Comparison of ENCODE assay signal across 9 cellular contexts in genomic region chr4:7876096-7876993, GRCh38.
DNase-seq lines count a peak whose midpoint lies in the region; ATAC-seq, FAIRE-seq and TF ChIP-seq lines count a peak whose summit lies in the region.
"Had no signal": no experiment of that assay in that cellular context is flagged by ENCODE, and none has a peak within 500 bp of the region (broad histone marks: within the 10 kb centered on the region; RNA-seq: fewer than 3 reads in every experiment).

No MANE protein-coding gene starts in this region.

- H4K91ac ChIP-seq in mesenchymal stem cell (ENCODE audit: low read length): no peak overlapping the region

- RAD21 ChIA-PET in GM12878 (lab: Charles Lee; ENCODE audit: unreplicated experiment): no interaction called here

- H3K4me3 ChIP-seq in CD4-positive, alpha-beta memory T cell (ENCODE audit: low read length in 2 of 2): peak overlapping the region in 1 of 2 donors; percentile 33
- no peak overlapping the region for H3K4me3 ChIP-seq in GM12878
- H3K4me3 ChIP-seq in mesenchymal stem cell (ENCODE audit: insufficient read depth in 1 of 2, low read depth in 1 of 2, low read length in 2 of 2): peak overlapping the region in 1 of 2 experiments; percentile 58
- H3K4me3 ChIP-seq: adrenal gland had no signal

- 34% methylated on average over 17 of the region's 17 CpGs for WGBS in GM12878 (ENCODE audit: insufficient coverage, insufficient replicate concordance, low lambda C conversion rate, missing lambda C conversion rate)
- WGBS in mesenchymal stem cell: 75% methylated on average over 12 of the region's 17 CpGs

- intact Hi-C loops in CD4-positive, alpha-beta memory T cell (cut with micrococcal nuclease): loop anchor here (1.0 to 2.0 kb wide), 7 partner anchors 21 to 110 kb away; partner anchors contain the start of gene AFAP1
- intact Hi-C loops in GM12878 (cut with micrococcal nuclease; ENCODE audit: unreplicated experiment): no loop called here

- H2AK5ac ChIP-seq in mesenchymal stem cell (ENCODE audit: low read length, severe bottlenecking): peak overlapping the region; percentile 60

- peak overlapping the region; percentile 61 to 94 (median 82) for H3K4me3 Mint-ChIP-seq in CD4-positive, alpha-beta memory T cell

- H3K18ac ChIP-seq in mesenchymal stem cell (ENCODE audit: low read depth in 1 of 2, low read length in 2 of 2): peak overlapping the region in 1 of 2 experiments; percentile 61

- peak overlapping the region; percentile 44 for H3K27ac ChIP-seq in CD4-positive, alpha-beta memory T cell (ENCODE audit: low read depth, low read length)
- H3K27ac ChIP-seq in GM12878 (ENCODE audit: control insufficient read depth, insufficient read depth): no peak overlapping the region
- no peak overlapping the region for H3K27ac ChIP-seq in mesenchymal stem cell (ENCODE audit: low read length, poor library complexity, severe bottlenecking)
- H3K27ac ChIP-seq: adrenal gland had no signal

- TF ChIP-seq CTCF in GM12878 (IDR thresholded peaks at IDR 0.05 in 2 of 3, conservative IDR thresholded peaks at IDR 0.05 in 1 of 3; ENCODE audit: control insufficient read depth in 2 of 3, extremely low read depth in 1 of 3, insufficient read depth in 1 of 3, low read depth in 3 of 3, low read length in 3 of 3): no peak

- CTCF ChIA-PET in CD4-positive, alpha-beta memory T cell (lab: Charles Lee; ENCODE audit: partially characterized antibody): interaction anchor here (0.8 to 6.5 kb wide), 22 partner anchors 8 to 112 kb away, joined by 3 to 87 read pairs (median 4); partner anchors contain the start of gene AFAP1
- CTCF ChIA-PET in GM12878 (lab: Yijun Ruan, JAX): interaction anchor here (1.3 kb wide), 1 partner anchor 82 kb away, joined by 3 read pairs; no protein-coding TSS in a partner anchor

- H3K79me2 ChIP-seq in GM12878 (ENCODE audit: control insufficient read depth, insufficient read depth, low read length): no peaks in the 10 kb centered on the region

- peaks cover 38 to 67% (median 58%) of the 10 kb centered on the region in 4 donors for H3K4me1 Mint-ChIP-seq in CD4-positive, alpha-beta memory T cell

- TF ChIP-seq RAD21 in GM12878 (IDR thresholded peaks at IDR 0.05; ENCODE audit: insufficient read depth, low read depth, low read length): no peak

- no peak overlapping the region for H2BK15ac ChIP-seq in mesenchymal stem cell (ENCODE audit: low read depth, poor library complexity, severe bottlenecking)

- H3K4me1 ChIP-seq in CD4-positive, alpha-beta memory T cell (ENCODE audit: insufficient read depth, low read length): peaks cover 42% of the 10 kb centered on the region
- no peaks in the 10 kb centered on the region for H3K4me1 ChIP-seq in GM12878 (ENCODE audit: control insufficient read depth, insufficient read depth, low read length)
- peaks cover 24% of the 10 kb centered on the region for H3K4me1 ChIP-seq in mesenchymal stem cell (ENCODE audit: control insufficient read depth, insufficient read depth, low read depth, low read length)
- H3K4me1 ChIP-seq: adrenal gland had no signal

- DNase-seq in CD4-positive, alpha-beta memory T cell: peak; percentile 30 to 45 (median 36)
- DNase-seq in SK-MEL-5 (ENCODE audit: low read depth, low spot score): peak; percentile 42
- DNase-seq in GM12878 (ENCODE audit: low read depth, low spot score): no peak
- DNase-seq in mesenchymal stem cell: peak; percentile 58
- no peak for DNase-seq in nucleus accumbens (lab: John Stamatoyannopoulos, UW)
- DNase-seq in KBM-7: no peak

- H3K4me2 ChIP-seq in GM12878 (ENCODE audit: control insufficient read depth, insufficient read depth) (no peak overlapping the region), mesenchymal stem cell (ENCODE audit: low read length, poor library complexity, severe bottlenecking) (no peak overlapping the region)

- FAIRE-seq in GM12878 (lab: Jason Lieb, UNC): no peak

- POLR2A ChIA-PET in CD4-positive, alpha-beta memory T cell (lab: Charles Lee; ENCODE audit: partially characterized antibody): interaction anchor here (0.8 to 2.3 kb wide), 9 partner anchors 8 to 74 kb away, joined by 3 to 34 read pairs (median 5); partner anchors contain the start of gene AFAP1
- POLR2A ChIA-PET in GM12878 (lab: Charles Lee): no interaction called here

- TF ChIP-seq POLR2A in GM12878 (IDR thresholded peaks at IDR 0.05; ENCODE audit: low read depth, low read length): no peak

- SMC1A ChIA-PET in GM12878 (lab: Charles Lee; ENCODE audit: uncharacterized antibody, unreplicated experiment): interaction anchor here (0.6 to 1.1 kb wide), 2 partner anchors 71 to 74 kb away, joined by 3 to 4 read pairs; no protein-coding TSS in a partner anchor

- H3K23ac ChIP-seq in mesenchymal stem cell (ENCODE audit: low read length in 2 of 2): no peak overlapping the region

- no peak for TF ChIP-seq EP300 in GM12878 (IDR thresholded peaks at IDR 0.05; ENCODE audit: borderline replicate concordance in 1 of 2, control insufficient read depth in 1 of 2, low read depth in 2 of 2, low read length in 2 of 2)

- H4K8ac ChIP-seq in mesenchymal stem cell (ENCODE audit: low read length): no peak overlapping the region

- in situ Hi-C loops in SK-MEL-5 (cut with HindIII; ENCODE audit: low pct_unique_long_range_greater_than_20kb, low sequenced_read_pairs): no loop called here
- in situ Hi-C loops in GM12878 (cut with MboI): no loop called here
- in situ Hi-C loops in KBM-7 (cut with MboI; ENCODE audit: low pct_unique_long_range_greater_than_20kb, low sequenced_read_pairs): no loop called here

- H2AFZ ChIP-seq in GM12878 (ENCODE audit: control insufficient read depth, low read depth, low read length) (no peak overlapping the region), mesenchymal stem cell (ENCODE audit: low read depth, low read length) (no peak overlapping the region)

- no peak overlapping the region for H3K9ac ChIP-seq in GM12878 (ENCODE audit: control insufficient read depth, insufficient read depth, low read length)
- H3K9ac ChIP-seq in mesenchymal stem cell (ENCODE audit: low read length): peak overlapping the region; percentile 42

- no peaks in the 10 kb centered on the region for H3K27me3 Mint-ChIP-seq in CD4-positive, alpha-beta memory T cell

- H4K20me1 ChIP-seq in GM12878 (ENCODE audit: control insufficient read depth, insufficient read depth): no peaks in the 10 kb centered on the region

- no peak overlapping the region for H2BK120ac ChIP-seq in mesenchymal stem cell (ENCODE audit: low read depth, low read length)

- H3K9me3 Mint-ChIP-seq in CD4-positive, alpha-beta memory T cell: no peaks in the 10 kb centered on the region

- H3K27ac Mint-ChIP-seq in CD4-positive, alpha-beta memory T cell: peak overlapping the region; percentile 67 to 96 (median 91)

- ATAC-seq in GM12878 (no peak), HG03571 (IDR thresholded peaks at IDR 0.05; ENCODE audit: unreplicated experiment) (no peak), GM21529 (IDR thresholded peaks at IDR 0.05; ENCODE audit: unreplicated experiment) (no peak)

- H3K79me1 ChIP-seq in mesenchymal stem cell (replicated peaks; ENCODE audit: low read length, poor library complexity, severe bottlenecking): peaks cover 10% of the 10 kb centered on the region

- H2BK12ac ChIP-seq in mesenchymal stem cell (ENCODE audit: low read length in 2 of 2): no peak overlapping the region

- BruUV-seq in GM12878 (replicated peaks; lab: Mats Ljungman, UMichigan): no TSS peak

- no peaks in the 10 kb centered on the region for H3K36me3 ChIP-seq in CD4-positive, alpha-beta memory T cell (ENCODE audit: insufficient read depth, low read length)
- no peaks in the 10 kb centered on the region for H3K36me3 ChIP-seq in GM12878 (ENCODE audit: control insufficient read depth in 2 of 2, insufficient read depth in 2 of 2, low read length in 1 of 2)
- peaks cover 0 to 2% of the 10 kb centered on the region in 2 experiments for H3K36me3 ChIP-seq in mesenchymal stem cell (ENCODE audit: control insufficient read depth in 1 of 2, insufficient read depth in 2 of 2, low read depth in 1 of 2, low read length in 2 of 2)
- H3K36me3 ChIP-seq: adrenal gland had no signal

- no peaks in the 10 kb centered on the region for H3K27me3 ChIP-seq in CD4-positive, alpha-beta memory T cell (ENCODE audit: insufficient read depth, low read length)
- H3K27me3 ChIP-seq in GM12878 (replicated peaks in 1 of 2; ENCODE audit: control insufficient read depth in 2 of 2, insufficient read depth in 2 of 2, low read length in 1 of 2): no peaks in the 10 kb centered on the region; a peak in 1 of 4 replicates
- no peaks in the 10 kb centered on the region for H3K27me3 ChIP-seq in mesenchymal stem cell (ENCODE audit: control insufficient read depth in 1 of 2, insufficient read depth in 1 of 2, low read length in 2 of 2)
- H3K27me3 ChIP-seq: adrenal gland had no signal

- H3K9me3 ChIP-seq in CD4-positive, alpha-beta memory T cell (ENCODE audit: control insufficient read depth in 1 of 2, low read length in 2 of 2): no peaks in the 10 kb centered on the region
- H3K9me3 ChIP-seq in GM12878 (replicated peaks; ENCODE audit: control insufficient read depth, insufficient read depth, low read length) (no peaks in the 10 kb centered on the region), mesenchymal stem cell (ENCODE audit: control insufficient read depth, low read length) (no peaks in the 10 kb centered on the region)
- H3K9me3 ChIP-seq: adrenal gland had no signal

- peak overlapping the region in 1 of 2 experiments; percentile 79 for H3K14ac ChIP-seq in mesenchymal stem cell (ENCODE audit: low read length in 2 of 2)

- no peak overlapping the region for H2BK5ac ChIP-seq in mesenchymal stem cell (ENCODE audit: low read depth, low read length, poor library complexity, severe bottlenecking)

- no peak overlapping the region for H3K4ac ChIP-seq in mesenchymal stem cell (ENCODE audit: low read depth in 1 of 2, low read length in 2 of 2)

- H3K36me3 Mint-ChIP-seq in CD4-positive, alpha-beta memory T cell: peaks cover 2 to 3% of the 10 kb centered on the region in 2 donors

TF ChIP-seq in GM12878, 131 proteins besides CTCF, POLR2A, EP300 and RAD21:
- TF ChIP-seq SPI1 (IDR thresholded peaks at IDR 0.05; ENCODE audit: borderline replicate concordance, insufficient read depth, low read depth, low read length): 0 out of 2 replicates have a peak, but pooled peaks have one; percentile 12
- TF ChIP-seq ZNF622 (IDR thresholded peaks at IDR 0.05): no peak
TF ChIP-seq in GM12878: peak in this region for 1.

Comparison
In these comparisons a context has a peak if more than half of its experiments do, and no peak if none do; other contexts are left out.
1. DNase-seq: peak in CD4-positive, alpha-beta memory T cell (5 of 5), SK-MEL-5 (single experiment) and mesenchymal stem cell (single experiment); none in GM12878 (single experiment), nucleus accumbens (0 of 56) and KBM-7 (single experiment).